ENCODE assay signal across 21 cellular contexts in the genomic region with DNA sequence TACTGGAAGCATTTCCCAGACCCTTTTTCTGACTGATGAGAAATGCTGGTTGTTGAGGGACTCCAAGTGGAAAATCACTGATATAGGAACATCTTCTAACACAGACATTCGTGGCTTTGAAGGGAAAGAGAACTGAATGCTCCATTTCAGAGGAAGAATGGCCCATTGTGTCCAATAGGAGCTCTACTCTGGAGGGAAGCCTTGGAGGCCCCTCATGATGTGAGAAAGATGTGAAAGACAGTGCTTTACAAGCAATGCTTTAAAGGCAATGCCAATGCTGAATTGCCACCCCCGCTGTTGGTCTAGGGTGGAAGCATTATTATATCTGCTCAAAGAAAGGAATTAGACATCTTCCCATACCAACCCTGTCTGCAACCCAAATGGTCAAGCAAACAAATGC. TPM values are rescaled to one million over a fixed set of nuclear protein-coding genes. Genes with fewer than 3 reads are reported as not detected.
"Had no signal": no experiment of that assay in that cellular context is flagged by ENCODE, and none has a peak within 500 bp of the region (broad histone marks: within the 10 kb centered on the region; RNA-seq: fewer than 3 reads in every experiment).

No MANE protein-coding gene starts in this region.

- ATAC-seq: activated T-helper 17 cell treated with anti-CD3 and anti-CD28 coated beads, Interleukin-2, amount 50 U/mL, for 72 hours; left lobe of liver; stimulated activated naive CD8-positive, alpha-beta T cell treated with anti-CD3 and anti-CD28 coated beads, Interleukin-15, Interleukin-2, amounts not matched to agents 100 U/mL and 50 U/mL, for 24 hours; T-helper 17 cell had no signal

- H3K4me1 ChIP-seq: esophagus squamous epithelium, right atrium auricular region, suprapubic skin, transverse colon, uterus had no signal

- H3K27ac ChIP-seq: cardiac muscle cell, esophagus squamous epithelium, suprapubic skin, transverse colon, uterus had no signal

- H3K9me3 ChIP-seq: esophagus squamous epithelium, right atrium auricular region, suprapubic skin, transverse colon, uterus had no signal

- DNase-seq: activated CD4-positive, alpha-beta memory T cell treated with anti-CD3 and anti-CD28 coated beads for 36 hours; activated CD4-positive, alpha-beta T cell treated with anti-CD3 and anti-CD28 coated beads for 4 hours; activated naive CD4-positive, alpha-beta T cell; activated naive CD8-positive, alpha-beta T cell treated with anti-CD3 and anti-CD28 coated beads for 36 hours; amniotic stem cell; effector CD8-positive, alpha-beta T cell; esophagus squamous epithelium; kidney; occipital lobe; stimulated activated CD4-positive, alpha-beta T cell treated with anti-CD3 and anti-CD28 coated beads, Interleukin-12 subunit alpha, Interleukin-12 subunit beta, amount 100 ng/mL, for 4 hours; stimulated activated CD4-positive, alpha-beta T cell treated with anti-CD3 and anti-CD28 coated beads, Interleukin-2, amount 100 ng/mL, for 24 hours; stimulated activated naive CD8-positive, alpha-beta T cell treated with anti-CD3 and anti-CD28 coated beads, Interleukin-15, Interleukin-2, amounts not matched to agents 100 U/mL and 50 U/mL, for 24 hours; T-helper 17 cell; transverse colon; uterus had no signal

- H3K27me3 ChIP-seq: cardiac muscle cell, right atrium auricular region, transverse colon, uterus had no signal

- H3K36me3 ChIP-seq: cardiac muscle cell, esophagus squamous epithelium, right atrium auricular region, suprapubic skin, transverse colon, uterus had no signal

- H3K4me3 ChIP-seq: cardiac muscle cell, esophagus squamous epithelium, lung, right atrium auricular region, suprapubic skin, transverse colon, uterus had no signal

RNA-seq across cellular contexts. Expression of a gene that starts 13.7 kb away (rescaled TPM):
- total RNA-seq: activated CD4-positive, alpha-beta memory T cell treated with anti-CD3 and anti-CD28 coated beads for 36 hours; activated naive CD8-positive, alpha-beta T cell treated with anti-CD3 and anti-CD28 coated beads for 36 hours; activated T-helper 17 cell treated with anti-CD3 and anti-CD28 coated beads, Interleukin-2, amount 50 U/mL, for 72 hours; T-helper 17 cell had no signal
